18 cellular contexts compared by ENCODE assay signal in genomic region chr19:56933014-56933705, GRCh38.
A peak's percentile ranks its signal among the peaks of the same experiment; 100 is the strongest.
DNase-seq lines count a peak whose midpoint lies in the region; ATAC-seq lines count a peak whose summit lies in the region.
"Had no signal": no experiment of that assay in that cellular context is flagged by ENCODE, and none has a peak within 500 bp of the region (broad histone marks: within the 10 kb centered on the region; RNA-seq: fewer than 3 reads in every experiment).

No MANE protein-coding gene starts in this region.

- H3K27ac Mint-ChIP-seq in activated CD4-positive, alpha-beta T cell treated with anti-CD3 and anti-CD28 coated beads for 36 hours, result no peak overlapping the region
- H3K27ac Mint-ChIP-seq: CD4-positive, alpha-beta T cell; GM23338 had no signal

- CTCF ChIA-PET in activated CD4-positive, alpha-beta T cell treated with anti-CD3 and anti-CD28 coated beads for 36 hours (lab: Charles Lee), result no interaction called here

- no peak for ATAC-seq in activated CD4-positive, alpha-beta T cell treated with anti-CD3 and anti-CD28 coated beads for 36 hours
- ATAC-seq: GM12878, GM23338, K562 had no signal

- H3K36me3 Mint-ChIP-seq in activated CD4-positive, alpha-beta T cell treated with anti-CD3 and anti-CD28 coated beads for 36 hours (ENCODE audit: low read depth), result peaks cover 7% of the 10 kb centered on the region

- no peaks in the 10 kb centered on the region for H3K4me1 Mint-ChIP-seq in activated CD4-positive, alpha-beta T cell treated with anti-CD3 and anti-CD28 coated beads for 36 hours
- H3K4me1 Mint-ChIP-seq: GM23338 had no signal

- POLR2A ChIA-PET in activated CD4-positive, alpha-beta T cell treated with anti-CD3 and anti-CD28 coated beads for 36 hours (lab: Charles Lee), result no interaction called here

- DNase-seq in NCI-H1105 treated with DMSO at 0.1 percent for 48 hours (lab: John Stamatoyannopoulos, UW), result peak; percentile 2
- peak; percentile 87 for DNase-seq in NCI-H2227 treated with DMSO at 0.1 percent for 48 hours (lab: John Stamatoyannopoulos, UW)
- DNase-seq in head of caudate nucleus, result peak; percentile 7 to 85 (median 64)
- DNase-seq in posterior cingulate gyrus, result peak in 6 of 10 donors; percentile 18 to 91 (median 54)
- no peak for DNase-seq in activated CD4-positive, alpha-beta T cell treated with anti-CD3 and anti-CD28 coated beads for 36 hours
- DNase-seq in medulla oblongata (ENCODE audit: extremely low spot score), result no peak
- no peak for DNase-seq in kidney tubule cell (ENCODE audit: low spot score)
- DNase-seq: BE2C; CD4-positive, alpha-beta T cell; DND-41; NCI-H146; NCI-H2081 treated with DMSO at 0.1 percent for 48 hours; NCI-H526 treated with DMSO at 0.1 percent for 48 hours; OCI-M1; RPMI8226 had no signal

- no peaks in the 10 kb centered on the region for H3K27me3 Mint-ChIP-seq in activated CD4-positive, alpha-beta T cell treated with anti-CD3 and anti-CD28 coated beads for 36 hours
- H3K27me3 Mint-ChIP-seq: CD4-positive, alpha-beta T cell had no signal

- intact Hi-C loops in head of caudate nucleus (cut with DNase I), result no loop called here
- intact Hi-C loops in posterior cingulate gyrus (cut with DNase I), result no loop called here
- intact Hi-C loops in activated CD4-positive, alpha-beta T cell treated with anti-CD3 and anti-CD28 coated beads for 36 hours (cut with DNase I, micrococcal nuclease), result no loop called here

- peaks cover 32% of the 10 kb centered on the region for H3K9me3 Mint-ChIP-seq in activated CD4-positive, alpha-beta T cell treated with anti-CD3 and anti-CD28 coated beads for 36 hours (ENCODE audit: low read depth)
- H3K9me3 Mint-ChIP-seq: GM23338 had no signal

- H3K4me3 Mint-ChIP-seq in activated CD4-positive, alpha-beta T cell treated with anti-CD3 and anti-CD28 coated beads for 36 hours, result no peak overlapping the region
- H3K4me3 Mint-ChIP-seq: CD4-positive, alpha-beta T cell; GM23338 had no signal

Comparison
In these comparisons a context has a peak if more than half of its experiments do, and no peak if none do; other contexts are left out.
1. DNase-seq: peak in NCI-H1105 treated with DMSO at 0.1 percent for 48 hours (single experiment), NCI-H2227 treated with DMSO at 0.1 percent for 48 hours (single experiment), head of caudate nucleus (42 of 42) and posterior cingulate gyrus (6 of 10); none in activated CD4-positive, alpha-beta T cell treated with anti-CD3 and anti-CD28 coated beads for 36 hours (single experiment), medulla oblongata (single experiment) and kidney tubule cell (single experiment).